In the genomic region with DNA sequence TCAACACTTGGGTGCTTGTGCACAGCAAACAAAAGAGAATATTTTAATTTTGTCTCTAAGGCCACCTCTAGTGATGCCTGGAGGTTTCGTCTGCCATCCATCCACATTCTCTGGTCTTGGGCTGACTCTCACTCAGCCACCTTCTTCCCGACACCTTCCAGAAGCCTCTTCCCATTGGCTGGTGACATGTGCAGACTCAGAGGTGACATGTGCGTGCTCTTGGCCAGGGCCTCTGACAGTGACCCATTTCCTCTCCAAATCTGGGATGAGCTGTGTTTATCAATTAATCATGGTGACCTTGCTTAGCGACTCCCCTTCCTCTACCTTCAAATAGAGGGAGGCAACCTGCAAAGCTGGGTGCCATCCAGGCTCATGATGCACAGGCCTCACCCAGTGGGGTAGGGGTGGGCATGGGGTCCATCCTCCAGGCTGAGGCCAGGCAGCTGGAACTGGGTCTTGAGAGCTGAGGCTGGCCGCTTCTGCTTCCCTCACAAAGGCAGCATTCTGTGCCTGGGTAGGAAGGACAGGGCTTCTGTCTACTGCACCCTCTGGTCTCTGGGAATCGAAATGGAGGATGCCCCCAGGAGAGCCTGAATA, we compare ENCODE assay signal across 26 cellular contexts.
DNase-seq lines count a peak whose midpoint lies in the region; ATAC-seq, FAIRE-seq and TF ChIP-seq lines count a peak whose summit lies in the region.
"Had no signal": no experiment of that assay in that cellular context is flagged by ENCODE, and none has a peak within 500 bp of the region (broad histone marks: within the 10 kb centered on the region; RNA-seq: fewer than 3 reads in every experiment).

No MANE protein-coding gene starts in this region.

- no peak for DNase-seq in HepG2 (ENCODE audit: low spot score)
- DNase-seq in right lobe of liver = no peak
- peak; percentile 47 for DNase-seq in osteoblast (ENCODE audit: insufficient read length, low spot score, missing footprints)
- DNase-seq in spleen = peak; percentile 58
- no peak for DNase-seq in activated T-cell treated with anti-CD3 and anti-CD28 coated beads, Interleukin-2, amount 50 U/mL, for 1 hour
- no peak for DNase-seq in stomach
- DNase-seq: 8988T; ACHN; BE2C; C1 segment of cervical spinal cord; CD4-positive, alpha-beta memory T cell; CD4-positive, CD25-positive, alpha-beta regulatory T cell; CD8-positive, alpha-beta memory T cell; COR-L47; DMS 273 treated with DMSO at 0.1 percent for 48 hours; DMS153; DMS53; DMS79; DND-41; EL; GDM1 had no signal

- TF ChIP-seq EP300 in HepG2 (IDR thresholded peaks at IDR 0.05; ENCODE audit: low read depth in 2 of 2, low read length in 2 of 2) = no peak
- no peak for TF ChIP-seq EP300 in HepG2 (CRISPR knock-in tag; IDR thresholded peaks at IDR 0.05; ENCODE audit: borderline replicate concordance)
- no peak for TF ChIP-seq EP300 in stomach (IDR thresholded peaks at IDR 0.05)

- TF ChIP-seq CTCF in HepG2 (CRISPR knock-in tag; IDR thresholded peaks at IDR 0.05) = no peak
- TF ChIP-seq CTCF in right lobe of liver (IDR thresholded peaks at IDR 0.05) = no peak
- TF ChIP-seq CTCF in osteoblast (IDR thresholded peaks at IDR 0.05; ENCODE audit: extremely low read depth, low read depth, low read length) = no peak
- no peak for TF ChIP-seq CTCF in spleen (IDR thresholded peaks at IDR 0.05 in 8 of 11, conservative IDR thresholded peaks at IDR 0.05 in 3 of 11)
- no peak for TF ChIP-seq CTCF in stomach (IDR thresholded peaks at IDR 0.05)

- FAIRE-seq in HepG2 (lab: Jason Lieb, UNC) = no peak
- FAIRE-seq: A204.1, GM12878, GM12892, GM18507 had no signal

- H2AFZ ChIP-seq in HepG2 (ENCODE audit: low read length) = no peak overlapping the region
- H2AFZ ChIP-seq in osteoblast (ENCODE audit: low read length) = no peak overlapping the region

- H3K4me2 ChIP-seq in HepG2 (ENCODE audit: low read depth, low read length) (no peak overlapping the region), osteoblast (ENCODE audit: insufficient read depth, low read length) (no peak overlapping the region)
- H3K4me2 ChIP-seq: BLaER1 had no signal

- no peaks in the 10 kb centered on the region for H4K20me1 ChIP-seq in HepG2 (ENCODE audit: insufficient read depth, low read length)
- H4K20me1 ChIP-seq in osteoblast (ENCODE audit: insufficient read depth, low read length) = no peaks in the 10 kb centered on the region
- H4K20me1 ChIP-seq: BLaER1 had no signal

- H3K4me3 ChIP-seq in HepG2 (replicated peaks in 1 of 3; ENCODE audit: insufficient read depth in 1 of 3, low read depth in 2 of 3, low read length in 3 of 3) (no peak overlapping the region), right lobe of liver (no peak overlapping the region), osteoblast (ENCODE audit: insufficient read depth, low read length) (no peak overlapping the region), spleen (no peak overlapping the region), stomach (no peak overlapping the region)
- H3K4me3 ChIP-seq: BLaER1, GM12878 had no signal

- intact Hi-C loops in HepG2 (cut with micrococcal nuclease; ENCODE audit: unreplicated experiment) = no loop called here
- intact Hi-C loops in right lobe of liver (cut with DNase I) = no loop called here
- intact Hi-C loops in spleen (cut with DNase I; ENCODE audit: low total_unique reads) = no loop called here
- intact Hi-C loops in stomach (cut with DNase I; ENCODE audit: low total_unique reads) = no loop called here

- no peaks in the 10 kb centered on the region for H3K36me3 ChIP-seq in HepG2 (replicated peaks in 1 of 2; ENCODE audit: control insufficient read depth in 1 of 2, insufficient read depth in 2 of 2, low read length in 2 of 2)
- H3K36me3 ChIP-seq in right lobe of liver = no peaks in the 10 kb centered on the region
- no peaks in the 10 kb centered on the region for H3K36me3 ChIP-seq in osteoblast (ENCODE audit: insufficient read depth, low read length)
- no peaks in the 10 kb centered on the region for H3K36me3 ChIP-seq in spleen
- H3K36me3 ChIP-seq in stomach = no peaks in the 10 kb centered on the region
- H3K36me3 ChIP-seq: BE2C, BLaER1 had no signal

- H3K9me3 ChIP-seq in HepG2 (ENCODE audit: low read length) (no peaks in the 10 kb centered on the region), right lobe of liver (no peaks in the 10 kb centered on the region), osteoblast (ENCODE audit: low read depth, low read length) (no peaks in the 10 kb centered on the region), spleen (peaks cover 0 to 5% (median 0%) of the 10 kb centered on the region in 8 donors), stomach (no peaks in the 10 kb centered on the region)
- H3K9me3 ChIP-seq: BE2C had no signal

- CTCF ChIA-PET in HepG2 (lab: Yijun Ruan, JAX; ENCODE audit: low intra/inter-chr PET ratio, low total read pairs) = no interaction called here

- no peaks in the 10 kb centered on the region for H3K4me1 ChIP-seq in HepG2 (ENCODE audit: insufficient read depth, low read length)
- no peaks in the 10 kb centered on the region for H3K4me1 ChIP-seq in right lobe of liver
- H3K4me1 ChIP-seq in osteoblast (ENCODE audit: insufficient read depth, low read length) = peaks cover 3% of the 10 kb centered on the region
- no peaks in the 10 kb centered on the region for H3K4me1 ChIP-seq in spleen
- no peaks in the 10 kb centered on the region for H3K4me1 ChIP-seq in stomach
- H3K4me1 ChIP-seq: BE2C, BLaER1 had no signal

- TF ChIP-seq POLR2A in HepG2 (IDR thresholded peaks at IDR 0.05; ENCODE audit: insufficient read depth in 1 of 2, low read depth in 2 of 2, low read length in 2 of 2) (no peak), right lobe of liver (IDR thresholded peaks at IDR 0.05) (no peak), spleen (IDR thresholded peaks at IDR 0.05) (no peak), stomach (IDR thresholded peaks at IDR 0.05) (no peak)

- H3K27me3 ChIP-seq in HepG2 (ENCODE audit: control insufficient read depth in 1 of 2, insufficient read depth in 2 of 2, low read length in 2 of 2) = peaks cover 2 to 27% of the 10 kb centered on the region in 2 experiments; a peak in 2 of 5 replicates
- no peaks in the 10 kb centered on the region for H3K27me3 ChIP-seq in right lobe of liver
- peaks cover 22% of the 10 kb centered on the region for H3K27me3 ChIP-seq in osteoblast (ENCODE audit: insufficient read depth, low read length)
- peaks cover 0 to 42% (median 0%) of the 10 kb centered on the region in 7 donors for H3K27me3 ChIP-seq in spleen (replicated peaks in 1 of 7)
- peaks cover 0 to 4% (median 0%) of the 10 kb centered on the region in 3 donors for H3K27me3 ChIP-seq in stomach
- H3K27me3 ChIP-seq: BLaER1 had no signal

- no TSS peak for BruUV-seq in HepG2 (replicated peaks; lab: Mats Ljungman, UMichigan)

- in situ Hi-C loops in HepG2 (cut with HindIII; ENCODE audit: extremely low pct_ligation_motif_present, low pct_unique_long_range_greater_than_20kb) = no loop called here

- 26% methylated on average over 6 of the region's 6 CpGs for WGBS in HepG2 (ENCODE audit: low lambda C conversion rate)
- WGBS in right lobe of liver (ENCODE audit: insufficient coverage, low coverage, low lambda C conversion rate, missing lambda C conversion rate) = 88% methylated on average over 3 of the region's 6 CpGs
- 75 to 89% (median 85%) methylated on average over 5 to 6 of the region's 6 CpGs for WGBS in spleen, 5 donors
- 90 to 95% (median 90%) methylated on average over 6 of the region's 6 CpGs for WGBS in stomach, 5 donors

- no peak overlapping the region for H3K9ac ChIP-seq in HepG2 (ENCODE audit: insufficient read depth, low read depth, low read length)
- H3K9ac ChIP-seq: BLaER1 had no signal

- TF ChIP-seq RAD21 in HepG2 (CRISPR knock-in tag; IDR thresholded peaks at IDR 0.05) = no peak

- no peaks in the 10 kb centered on the region for H3K79me2 ChIP-seq in HepG2 (ENCODE audit: insufficient read depth, low read length)
- H3K79me2 ChIP-seq in osteoblast (ENCODE audit: insufficient read depth, low read length) = no peaks in the 10 kb centered on the region

- POLR2A ChIA-PET in HepG2 (lab: Yijun Ruan, JAX) = interaction anchor here (0.6 kb wide), 1 partner anchor 1757 kb away, joined by 3 read pairs; no protein-coding TSS in a partner anchor

- H3K27ac ChIP-seq in HepG2 (ENCODE audit: extremely low read length, insufficient read depth, low read length) = no peak overlapping the region
- no peak overlapping the region for H3K27ac ChIP-seq in right lobe of liver
- H3K27ac ChIP-seq in osteoblast (ENCODE audit: low read depth, low read length) = no peak overlapping the region
- H3K27ac ChIP-seq in spleen = no peak overlapping the region
- H3K27ac ChIP-seq in stomach = no peak overlapping the region
- H3K27ac ChIP-seq: BLaER1 had no signal

- ATAC-seq in HepG2 (no peak), right lobe of liver (no peak)
- ATAC-seq: GM12878 had no signal

TF ChIP-seq in HepG2, 621 proteins besides CTCF, POLR2A, EP300 and RAD21:
- TF ChIP-seq, protein P1, sequence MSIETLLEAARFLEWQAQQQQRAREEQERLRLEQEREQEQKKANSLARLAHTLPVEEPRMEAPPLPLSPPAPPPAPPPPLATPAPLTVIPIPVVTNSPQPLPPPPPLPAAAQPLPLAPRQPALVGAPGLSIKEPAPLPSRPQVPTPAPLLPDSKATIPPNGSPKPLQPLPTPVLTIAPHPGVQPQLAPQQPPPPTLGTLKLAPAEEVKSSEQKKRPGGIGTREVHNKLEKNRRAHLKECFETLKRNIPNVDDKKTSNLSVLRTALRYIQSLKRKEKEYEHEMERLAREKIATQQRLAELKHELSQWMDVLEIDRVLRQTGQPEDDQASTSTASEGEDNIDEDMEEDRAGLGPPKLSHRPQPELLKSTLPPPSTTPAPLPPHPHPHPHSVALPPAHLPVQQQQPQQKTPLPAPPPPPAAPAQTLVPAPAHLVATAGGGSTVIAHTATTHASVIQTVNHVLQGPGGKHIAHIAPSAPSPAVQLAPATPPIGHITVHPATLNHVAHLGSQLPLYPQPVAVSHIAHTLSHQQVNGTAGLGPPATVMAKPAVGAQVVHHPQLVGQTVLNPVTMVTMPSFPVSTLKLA (IDR thresholded peaks at IDR 0.05) = peak; percentile 99
- no peak for TF ChIP-seq CSRNP2 (CRISPR knock-in tag; conservative IDR thresholded peaks at IDR 0.05; ENCODE audit: low read depth)

Comparison
In these comparisons a context has a peak if more than half of its experiments do, and no peak if none do; other contexts are left out.
1. DNase-seq: peak in osteoblast (single experiment) and spleen (single experiment); none in HepG2 (single experiment), right lobe of liver (0 of 3), activated T-cell treated with anti-CD3 and anti-CD28 coated beads, Interleukin-2, amount 50 U/mL, for 1 hour (single experiment) and stomach (single experiment).